ENCODE assay signal across 9 cellular contexts in the genomic region with DNA sequence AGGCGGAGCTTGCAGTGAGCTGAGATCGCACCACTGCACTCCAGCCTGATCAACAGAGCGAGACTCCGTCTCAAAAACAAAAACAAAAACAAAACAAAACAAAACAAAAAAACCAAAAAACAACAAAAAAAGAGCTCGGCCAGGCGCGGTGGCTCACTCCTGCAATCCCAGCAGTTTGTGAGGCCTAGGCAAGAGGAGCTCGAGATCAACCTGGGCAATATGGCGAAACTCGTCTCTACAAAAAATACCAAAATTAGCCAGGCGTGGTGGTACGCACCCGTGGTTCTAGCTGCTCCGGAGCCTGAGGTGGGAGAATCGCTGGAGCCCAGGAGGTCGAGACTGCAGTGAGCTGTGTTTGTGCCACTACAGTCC. TPM values are rescaled to one million over a fixed set of nuclear protein-coding genes. Genes with fewer than 3 reads are reported as not detected.
A peak's percentile ranks its signal among the peaks of the same experiment; 100 is the strongest.
DNase-seq lines count a peak whose midpoint lies in the region; ATAC-seq and TF ChIP-seq lines count a peak whose summit lies in the region.
"Had no signal": no experiment of that assay in that cellular context is flagged by ENCODE, and none has a peak within 500 bp of the region (broad histone marks: within the 10 kb centered on the region; RNA-seq: fewer than 3 reads in every experiment).

No MANE protein-coding gene starts in this region.

- peak overlapping the region; percentile 89 for H3K27ac Mint-ChIP-seq in central memory CD8-positive, alpha-beta T cell (ENCODE audit: low read depth)

- no peaks in the 10 kb centered on the region for H3K27me3 ChIP-seq in OCI-LY1 (ENCODE audit: insufficient read depth, low read length)
- no peaks in the 10 kb centered on the region for H3K27me3 ChIP-seq in gastrocnemius medialis

- H3K4me1 Mint-ChIP-seq in central memory CD8-positive, alpha-beta T cell, result peaks cover 42% of the 10 kb centered on the region

- no peaks in the 10 kb centered on the region for H3K9me3 Mint-ChIP-seq in central memory CD8-positive, alpha-beta T cell
- H3K9me3 Mint-ChIP-seq: nephron had no signal

- H3K9me3 ChIP-seq in OCI-LY1 (ENCODE audit: low read length) (no peaks in the 10 kb centered on the region), gastrocnemius medialis (no peaks in the 10 kb centered on the region)

- TF ChIP-seq POLR2A in gastrocnemius medialis (IDR thresholded peaks at IDR 0.05), result no peak

- H3K9ac ChIP-seq in OCI-LY1 (ENCODE audit: low read length), result no peak overlapping the region; the same call in 1 of the 2 replicates

- H3F3A ChIP-seq in OCI-LY1 (ENCODE audit: insufficient read depth, low read length), result peaks cover 19% of the 10 kb centered on the region

- peak overlapping the region; percentile 81 for H3K4me3 Mint-ChIP-seq in central memory CD8-positive, alpha-beta T cell

- H3K79me2 ChIP-seq in OCI-LY1 (ENCODE audit: insufficient read depth, low read length), result no peaks in the 10 kb centered on the region

- no peak overlapping the region for H2AFZ ChIP-seq in OCI-LY1 (ENCODE audit: low read length)

- no peak for ATAC-seq in central memory CD8-positive, alpha-beta T cell (replicated peaks; ENCODE audit: extremely low read depth, poor library complexity, severe bottlenecking)
- ATAC-seq in gastrocnemius medialis, result no peak
- no peak for ATAC-seq in GM21717 (IDR thresholded peaks at IDR 0.05; ENCODE audit: unreplicated experiment)

- H3K36me3 ChIP-seq in OCI-LY1 (ENCODE audit: insufficient read depth, low read length), result no peaks in the 10 kb centered on the region
- H3K36me3 ChIP-seq in gastrocnemius medialis, result no peaks in the 10 kb centered on the region

- peaks cover 38% of the 10 kb centered on the region for H3K4me1 ChIP-seq in OCI-LY1 (ENCODE audit: insufficient read depth, low read length, severe bottlenecking)
- H3K4me1 ChIP-seq in gastrocnemius medialis, result peaks cover 7 to 10% of the 10 kb centered on the region in 2 donors

- H3K9me2 ChIP-seq in OCI-LY1 (ENCODE audit: low read depth, low read length), result no peaks in the 10 kb centered on the region

- H3K36me3 Mint-ChIP-seq in central memory CD8-positive, alpha-beta T cell (ENCODE audit: insufficient read depth), result peaks cover 38% of the 10 kb centered on the region

- peak overlapping the region; percentile 55; the same call in 1 of the 2 replicates for H3K4me3 ChIP-seq in GM08714 (ENCODE audit: low read length)
- H3K4me3 ChIP-seq in OCI-LY1 (ENCODE audit: low read depth, low read length, poor library complexity, severe bottlenecking), result peak overlapping the region; percentile 61
- H3K4me3 ChIP-seq in gastrocnemius medialis, result peak overlapping the region; percentile 47 to 76 (median 60)

- H3K27me3 Mint-ChIP-seq in central memory CD8-positive, alpha-beta T cell, result peaks cover 8% of the 10 kb centered on the region

- H3K27ac ChIP-seq in OCI-LY1 (ENCODE audit: low read depth, low read length, poor library complexity, severe bottlenecking) (peak overlapping the region; percentile 8), gastrocnemius medialis (peak overlapping the region in 2 of 4 donors; percentile 32 to 70)

- TF ChIP-seq CTCF in OCI-LY1 (IDR thresholded peaks at IDR 0.05; ENCODE audit: low read length) (no peak), gastrocnemius medialis (IDR thresholded peaks at IDR 0.05 in 4 of 5, conservative IDR thresholded peaks at IDR 0.05 in 1 of 5) (no peak)

- intact Hi-C loops in gastrocnemius medialis (cut with DNase I; ENCODE audit: low total_unique reads), result loop anchor here (5.0 to 10.0 kb wide), 2 partner anchors 97 to 320 kb away; a partner anchor contains a TSS

- H3K4me2 ChIP-seq in OCI-LY1 (ENCODE audit: low read length), result peak overlapping the region; percentile 77

- in situ Hi-C loops in gastrocnemius medialis (cut with MboI; ENCODE audit: low sequenced_read_pairs in 4 of 4), result loop anchor here in 2 of 4 donors (10.0 kb wide), 1 partner anchor 80 kb away; a partner anchor contains a TSS

- DNase-seq in central memory CD8-positive, alpha-beta T cell (ENCODE audit: low spot score in 2 of 2), result no peak
- DNase-seq in gastrocnemius medialis (no peak), SIG-M5 (lab: John Stamatoyannopoulos, UW) (no peak), superior temporal gyrus (ENCODE audit: extremely low spot score) (no peak)
- DNase-seq: NCI-H2107 had no signal

- no peaks in the 10 kb centered on the region for H4K20me1 ChIP-seq in OCI-LY1 (ENCODE audit: insufficient read depth, low read length)

RNA-seq across cellular contexts. Expression of a gene that starts 20.2 kb away (rescaled TPM):
- 10 to 100 TPM; 27.9 to 58.4 (median 47.1) TPM for total RNA-seq in gastrocnemius medialis

RNA-seq across cellular contexts. Expression of a gene that starts 37.4 kb away (rescaled TPM):
- total RNA-seq in gastrocnemius medialis, result not detected

RNA-seq across cellular contexts. Expression of a gene that starts 38.2 kb away (rescaled TPM):
- 10 to 100 TPM; 15.6 to 23.5 (median 21.6) TPM for total RNA-seq in gastrocnemius medialis

RNA-seq across cellular contexts. Expression of a gene that starts 53.9 kb away (rescaled TPM):
- total RNA-seq in gastrocnemius medialis, result not detected

RNA-seq across cellular contexts. Expression of a gene that starts 58.9 kb away (rescaled TPM):
- total RNA-seq in gastrocnemius medialis, result 1,000 to 10,000 TPM; 1,697 to 2,187 (median 1,957) TPM
